ENCODE assay signal across 25 cellular contexts in genomic region chr14:90940318-90940962, GRCh38.
"Had no signal": no experiment of that assay in that cellular context is flagged by ENCODE, and none has a peak within 500 bp of the region (broad histone marks: within the 10 kb centered on the region; RNA-seq: fewer than 3 reads in every experiment).

No MANE protein-coding gene starts in this region.

- H3K4me1 ChIP-seq: colonic mucosa, foreskin keratinocyte, heart right ventricle had no signal

- H3K4me3 ChIP-seq: colonic mucosa, esophagus muscularis mucosa, gastroesophageal sphincter, heart right ventricle had no signal

- ATAC-seq: activated CD4-positive, alpha-beta T cell treated with anti-CD3 and anti-CD28 coated beads for 36 hours; activated CD8-positive, alpha-beta memory T cell treated with anti-CD3 and anti-CD28 coated beads, Interleukin-2, amount 10 ng/mL, durations not matched to agents 7 days and 5 days; activated CD8-positive, alpha-beta T cell treated with anti-CD3 and anti-CD28 coated beads, Interleukin-2, amount 10 ng/mL, durations not matched to agents 7 days and 5 days; foreskin keratinocyte; gastroesophageal sphincter; heart right ventricle; T-helper 17 cell had no signal

- H3K36me3 ChIP-seq: brain microvascular endothelial cell, colonic mucosa had no signal

- H3K27ac ChIP-seq: brain microvascular endothelial cell, colonic mucosa, esophagus muscularis mucosa, foreskin keratinocyte, gastroesophageal sphincter, heart right ventricle had no signal

- H3K27me3 ChIP-seq: brain microvascular endothelial cell, colonic mucosa, esophagus muscularis mucosa, foreskin keratinocyte, gastroesophageal sphincter, heart right ventricle had no signal

- DNase-seq: activated CD4-positive, alpha-beta memory T cell treated with anti-CD3 and anti-CD28 coated beads for 36 hours; activated CD4-positive, alpha-beta T cell treated with anti-CD3 and anti-CD28 coated beads for 36 hours; activated CD4-positive, alpha-beta T cell treated with anti-CD3 and anti-CD28 coated beads, Interleukin-2, amount 10 ng/mL, durations not matched to agents 24 days and 14 days; activated CD4-positive, CD25-positive, alpha-beta regulatory T cell; activated CD4-positive, CD25-positive, alpha-beta regulatory T cell treated with anti-CD3 and anti-CD28 coated beads, Interleukin-2, amount 50 U/mL, for 72 hours; activated CD8-positive, alpha-beta memory T cell treated with anti-CD3 and anti-CD28 coated beads, Interleukin-2, amount 10 ng/mL, durations not matched to agents 7 days and 5 days; activated CD8-positive, alpha-beta memory T cell treated with anti-CD3 and anti-CD28 coated beads, Interleukin-2, amount 50 U/mL, for 4 hours; activated CD8-positive, alpha-beta T cell treated with anti-CD3 and anti-CD28 coated beads, Interleukin-2, amount 10 ng/mL, durations not matched to agents 7 days and 5 days; activated gamma-delta T cell treated with Interleukin-2 at 50 U/mL for 16 hours; activated naive CD4-positive, alpha-beta T cell treated with anti-CD3 and anti-CD28 coated beads, Interleukin-2, amount 50 U/mL, for 16 hours; activated naive CD4-positive, alpha-beta T cell treated with Interleukin-2 at 50 U/mL for 16 hours; activated T-cell treated with anti-CD3 and anti-CD28 coated beads, Interleukin-2, amount 50 U/mL, for 1 hour; activated T-cell treated with anti-CD3 and anti-CD28 coated beads, Interleukin-2, amount 50 U/mL, for 48 hours; amniotic stem cell; brain microvascular endothelial cell; colonic mucosa; effector CD8-positive, alpha-beta T cell; erythroblast; foreskin keratinocyte; heart right ventricle; T-helper 1 cell; T-helper 17 cell; T1000 had no signal
